8 cellular contexts compared by ENCODE assay signal in genomic region chr1:234610582-234611152, GRCh38. TPM values are rescaled to one million over a fixed set of nuclear protein-coding genes. Genes with fewer than 3 reads are reported as not detected.
DNase-seq lines count a peak whose midpoint lies in the region; ATAC-seq and TF ChIP-seq lines count a peak whose summit lies in the region.

No MANE protein-coding gene starts in this region.

- TSS peak; percentile 26 for BruUV-seq in PC-3 (replicated peaks; lab: Mats Ljungman, UMichigan)

- no peaks in the 10 kb centered on the region for H3F3A ChIP-seq in PC-3 (ENCODE audit: low read length, unreplicated experiment)

- H3K4me1 ChIP-seq in PC-3 (ENCODE audit: insufficient read depth, low read length) = peaks cover 33% of the 10 kb centered on the region

- peaks cover 23% of the 10 kb centered on the region for H4K20me1 ChIP-seq in PC-3 (ENCODE audit: low read length)

- peak overlapping the region; percentile 80 for H3K4me3 ChIP-seq in Jurkat, Clone E6-1 (ENCODE audit: low read length)
- H3K4me3 ChIP-seq in PC-3 (ENCODE audit: low read length) = peak overlapping the region; percentile 68

- H3K9me3 ChIP-seq in PC-3 (ENCODE audit: low read length) = no peaks in the 10 kb centered on the region

- H2AFZ ChIP-seq in PC-3 (ENCODE audit: low read length) = peak overlapping the region; percentile 21; the same call in 1 of the 2 replicates

- ATAC-seq in GM21619 (IDR thresholded peaks at IDR 0.05; ENCODE audit: unreplicated experiment) (peak; percentile 36), PC-3 (peak; percentile 55)

- CTCF ChIA-PET in PC-3 (lab: Charles Lee) = no interaction called here

- intact Hi-C loops in PC-3 (cut with micrococcal nuclease) = loop anchor here (1.0 to 10.0 kb wide), 5 partner anchors 84 to 464 kb away; no protein-coding TSS in a partner anchor

- DNase-seq in DMS53 (lab: John Stamatoyannopoulos, UW) (peak; percentile 98), PC-3 (peak; percentile 84), epithelial cell of prostate (ENCODE audit: low read depth, low spot score) (no peak), mucosa of gallbladder (ENCODE audit: low spot score) (peak; percentile 96)
- peak; percentile 91 for DNase-seq in Jurkat, Clone E6-1 (ENCODE audit: low read depth, low spot score)
- peak; percentile 94 for DNase-seq in activated T-cell treated with anti-CD3 and anti-CD28 coated beads, Interleukin-2, amount 50 U/mL, for 1 hour
- DNase-seq in stimulated activated CD8-positive, alpha-beta memory T cell treated with anti-CD3 and anti-CD28 coated beads, Interleukin-4, amount 100 ng/mL, for 48 hours = peak; percentile 93

- no peaks in the 10 kb centered on the region for H3K9me2 ChIP-seq in PC-3 (replicated peaks; ENCODE audit: low read length)

- peak overlapping the region; percentile 97 for H3K27ac ChIP-seq in PC-3 (ENCODE audit: low read length)
- H3K27ac ChIP-seq in epithelial cell of prostate = peak overlapping the region; percentile 100

- H3K9ac ChIP-seq in PC-3 (ENCODE audit: low read length) = peak overlapping the region; percentile 95

- no peak for TF ChIP-seq CTCF in PC-3 (conservative IDR thresholded peaks at IDR 0.05; ENCODE audit: low read depth, low read length)

- no peaks in the 10 kb centered on the region for H3K27me3 ChIP-seq in PC-3 (ENCODE audit: low read length)

- H3K79me2 ChIP-seq in PC-3 (ENCODE audit: low read length) = peaks cover 37% of the 10 kb centered on the region

- POLR2A ChIA-PET in PC-3 (lab: Charles Lee; ENCODE audit: unreplicated experiment) = interaction anchor here (0.5 to 1.7 kb wide), 9 partner anchors 11 to 463 kb away, joined by 3 to 45 read pairs (median 5); no protein-coding TSS in a partner anchor

- H3K4me2 ChIP-seq in PC-3 (ENCODE audit: low read length) = peak overlapping the region; percentile 87

- H3K36me3 ChIP-seq in PC-3 (ENCODE audit: low read depth, low read length) = peaks cover 26% of the 10 kb centered on the region

RNA-seq across cellular contexts. Expression of gene IRF2BP2, which starts 0.7 kb away (rescaled TPM):
- polyA plus RNA-seq in Jurkat, Clone E6-1 (2012; ENCODE audit: insufficient read depth, insufficient read length) = 96.1 TPM
- total RNA-seq in PC-3 (2014; rRNA removed) (78.8 and 102 TPM in 2 replicates), mucosa of gallbladder (231 TPM)
